In genomic region chr16:10412935-10413601, GRCh38 we compare ENCODE assay signal across 1 cellular context.
TF ChIP-seq lines count a peak whose summit lies in the region.

No MANE protein-coding gene starts in this region.

TF ChIP-seq in K562, 482 proteins besides CTCF, POLR2A, EP300 and RAD21 (continued from another document):
- TF ChIP-seq, protein P1, sequence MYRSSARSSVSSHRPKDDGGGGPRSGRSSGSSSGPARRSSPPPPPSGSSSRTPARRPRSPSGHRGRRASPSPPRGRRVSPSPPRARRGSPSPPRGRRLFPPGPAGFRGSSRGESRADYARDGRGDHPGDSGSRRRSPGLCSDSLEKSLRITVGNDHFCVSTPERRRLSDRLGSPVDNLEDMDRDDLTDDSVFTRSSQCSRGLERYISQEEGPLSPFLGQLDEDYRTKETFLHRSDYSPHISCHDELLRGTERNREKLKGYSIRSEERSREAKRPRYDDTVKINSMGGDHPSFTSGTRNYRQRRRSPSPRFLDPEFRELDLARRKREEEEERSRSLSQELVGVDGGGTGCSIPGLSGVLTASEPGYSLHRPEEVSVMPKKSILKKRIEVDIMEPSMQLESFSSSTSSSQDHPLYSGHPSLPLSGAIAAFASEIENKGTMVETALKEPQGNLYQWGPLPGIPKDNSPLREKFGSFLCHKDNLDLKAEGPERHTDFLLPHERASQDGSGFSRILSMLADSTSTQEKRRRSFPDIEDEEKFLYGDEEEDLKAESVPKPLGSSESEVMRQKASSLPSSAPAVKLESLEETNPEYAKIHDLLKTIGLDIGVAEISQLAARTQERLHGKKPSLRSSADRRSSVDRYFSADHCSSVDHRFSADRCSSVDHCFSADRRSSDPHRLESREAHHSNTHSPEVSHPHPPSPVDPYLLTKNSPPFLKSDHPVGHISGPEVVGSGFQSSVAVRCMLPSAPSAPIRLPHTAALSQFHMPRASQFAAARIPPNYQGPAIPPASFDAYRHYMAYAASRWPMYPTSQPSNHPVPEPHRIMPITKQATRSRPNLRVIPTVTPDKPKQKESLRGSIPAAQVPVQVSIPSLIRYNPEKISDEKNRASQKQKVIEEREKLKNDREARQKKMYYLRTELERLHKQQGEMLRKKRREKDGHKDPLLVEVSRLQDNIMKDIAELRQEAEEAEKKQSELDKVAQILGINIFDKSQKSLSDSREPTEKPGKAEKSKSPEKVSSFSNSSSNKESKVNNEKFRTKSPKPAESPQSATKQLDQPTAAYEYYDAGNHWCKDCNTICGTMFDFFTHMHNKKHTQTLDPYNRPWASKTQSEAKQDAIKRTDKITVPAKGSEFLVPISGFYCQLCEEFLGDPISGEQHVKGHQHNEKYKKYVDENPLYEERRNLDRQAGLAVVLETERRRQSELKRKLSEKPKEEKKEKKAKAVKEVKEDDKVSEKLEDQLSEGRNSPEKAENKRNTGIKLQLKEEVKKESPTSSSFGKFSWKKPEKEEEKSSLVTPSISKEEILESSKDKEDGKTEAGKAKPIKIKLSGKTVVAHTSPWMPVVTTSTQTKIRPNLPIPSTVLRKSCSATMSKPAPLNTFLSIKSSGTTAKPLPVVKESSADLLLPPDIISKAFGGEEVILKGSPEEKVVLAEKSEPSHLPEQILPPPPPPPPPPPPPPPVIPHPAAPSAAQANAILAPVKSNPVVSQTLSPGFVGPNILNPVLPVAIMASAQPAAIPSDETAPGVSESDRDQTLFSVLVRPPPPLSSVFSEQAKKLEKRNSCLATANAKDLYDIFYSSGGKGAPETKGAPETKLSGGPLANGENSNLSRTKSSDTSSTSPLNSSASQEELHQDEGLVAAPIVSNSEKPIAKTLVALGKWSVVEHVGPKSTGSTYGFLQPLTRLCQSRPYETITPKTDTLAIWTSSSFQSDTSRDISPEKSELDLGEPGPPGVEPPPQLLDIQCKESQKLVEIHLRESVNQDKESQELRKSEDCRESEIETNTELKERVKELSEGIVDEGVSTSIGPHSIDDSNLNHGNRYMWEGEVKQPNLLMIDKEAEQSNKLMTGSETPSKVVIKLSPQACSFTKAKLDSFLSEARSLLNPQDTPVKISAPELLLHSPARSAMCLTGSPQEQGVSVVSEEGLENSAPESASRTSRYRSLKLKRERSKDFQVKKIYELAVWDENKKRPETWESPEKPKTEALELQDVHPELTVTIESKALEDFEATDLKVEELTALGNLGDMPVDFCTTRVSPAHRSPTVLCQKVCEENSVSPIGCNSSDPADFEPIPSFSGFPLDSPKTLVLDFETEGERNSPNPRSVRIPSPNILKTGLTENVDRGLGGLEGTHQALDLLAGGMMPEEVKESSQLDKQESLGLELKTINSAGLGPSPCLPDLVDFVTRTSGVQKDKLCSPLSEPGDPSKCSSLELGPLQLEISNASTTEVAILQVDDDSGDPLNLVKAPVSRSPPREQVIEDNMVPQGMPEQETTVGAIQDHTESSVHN (IDR thresholded peaks at IDR 0.05; ENCODE audit: borderline replicate concordance in 1 of 2, low read depth in 1 of 2): no peak
- no peak for TF ChIP-seq MAFK (IDR thresholded peaks at IDR 0.05; ENCODE audit: low read length)
- TF ChIP-seq ESRRA (IDR thresholded peaks at IDR 0.05; ENCODE audit: borderline replicate concordance, low read depth): no peak
- TF ChIP-seq ZNF766 (CRISPR knock-in tag; conservative IDR thresholded peaks at IDR 0.05): 0 out of 2 replicates have a peak, but pooled peaks have one; percentile 52
- peak; percentile 97 for TF ChIP-seq ZNF507 (tag; conservative IDR thresholded peaks at IDR 0.05)
